ENCODE assay signal across 1 cellular context in the genomic region with DNA sequence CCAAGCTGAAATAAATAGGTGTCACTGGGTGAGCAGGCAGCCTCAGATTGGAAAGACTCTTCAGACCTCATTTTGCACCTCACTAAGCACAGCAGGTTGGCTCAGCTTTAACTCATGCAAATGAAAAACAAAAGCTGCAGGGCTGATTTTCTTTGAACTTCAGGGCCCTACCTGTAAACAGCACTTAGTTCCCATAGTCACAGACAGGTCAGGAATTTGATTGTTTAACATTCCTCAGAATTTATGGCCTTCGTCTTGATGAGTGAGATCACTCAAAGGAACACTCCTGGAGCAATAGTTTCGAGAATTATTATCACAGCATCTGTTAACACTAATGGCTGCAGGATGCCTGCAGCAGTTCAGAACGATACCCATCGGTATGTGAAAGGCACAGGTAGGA.
TF ChIP-seq lines count a peak whose summit lies in the region.

No MANE protein-coding gene starts in this region.

TF ChIP-seq in GM23338, 12 proteins besides CTCF, POLR2A, EP300 and RAD21 (continued from another document):
- TF ChIP-seq, protein P1, sequence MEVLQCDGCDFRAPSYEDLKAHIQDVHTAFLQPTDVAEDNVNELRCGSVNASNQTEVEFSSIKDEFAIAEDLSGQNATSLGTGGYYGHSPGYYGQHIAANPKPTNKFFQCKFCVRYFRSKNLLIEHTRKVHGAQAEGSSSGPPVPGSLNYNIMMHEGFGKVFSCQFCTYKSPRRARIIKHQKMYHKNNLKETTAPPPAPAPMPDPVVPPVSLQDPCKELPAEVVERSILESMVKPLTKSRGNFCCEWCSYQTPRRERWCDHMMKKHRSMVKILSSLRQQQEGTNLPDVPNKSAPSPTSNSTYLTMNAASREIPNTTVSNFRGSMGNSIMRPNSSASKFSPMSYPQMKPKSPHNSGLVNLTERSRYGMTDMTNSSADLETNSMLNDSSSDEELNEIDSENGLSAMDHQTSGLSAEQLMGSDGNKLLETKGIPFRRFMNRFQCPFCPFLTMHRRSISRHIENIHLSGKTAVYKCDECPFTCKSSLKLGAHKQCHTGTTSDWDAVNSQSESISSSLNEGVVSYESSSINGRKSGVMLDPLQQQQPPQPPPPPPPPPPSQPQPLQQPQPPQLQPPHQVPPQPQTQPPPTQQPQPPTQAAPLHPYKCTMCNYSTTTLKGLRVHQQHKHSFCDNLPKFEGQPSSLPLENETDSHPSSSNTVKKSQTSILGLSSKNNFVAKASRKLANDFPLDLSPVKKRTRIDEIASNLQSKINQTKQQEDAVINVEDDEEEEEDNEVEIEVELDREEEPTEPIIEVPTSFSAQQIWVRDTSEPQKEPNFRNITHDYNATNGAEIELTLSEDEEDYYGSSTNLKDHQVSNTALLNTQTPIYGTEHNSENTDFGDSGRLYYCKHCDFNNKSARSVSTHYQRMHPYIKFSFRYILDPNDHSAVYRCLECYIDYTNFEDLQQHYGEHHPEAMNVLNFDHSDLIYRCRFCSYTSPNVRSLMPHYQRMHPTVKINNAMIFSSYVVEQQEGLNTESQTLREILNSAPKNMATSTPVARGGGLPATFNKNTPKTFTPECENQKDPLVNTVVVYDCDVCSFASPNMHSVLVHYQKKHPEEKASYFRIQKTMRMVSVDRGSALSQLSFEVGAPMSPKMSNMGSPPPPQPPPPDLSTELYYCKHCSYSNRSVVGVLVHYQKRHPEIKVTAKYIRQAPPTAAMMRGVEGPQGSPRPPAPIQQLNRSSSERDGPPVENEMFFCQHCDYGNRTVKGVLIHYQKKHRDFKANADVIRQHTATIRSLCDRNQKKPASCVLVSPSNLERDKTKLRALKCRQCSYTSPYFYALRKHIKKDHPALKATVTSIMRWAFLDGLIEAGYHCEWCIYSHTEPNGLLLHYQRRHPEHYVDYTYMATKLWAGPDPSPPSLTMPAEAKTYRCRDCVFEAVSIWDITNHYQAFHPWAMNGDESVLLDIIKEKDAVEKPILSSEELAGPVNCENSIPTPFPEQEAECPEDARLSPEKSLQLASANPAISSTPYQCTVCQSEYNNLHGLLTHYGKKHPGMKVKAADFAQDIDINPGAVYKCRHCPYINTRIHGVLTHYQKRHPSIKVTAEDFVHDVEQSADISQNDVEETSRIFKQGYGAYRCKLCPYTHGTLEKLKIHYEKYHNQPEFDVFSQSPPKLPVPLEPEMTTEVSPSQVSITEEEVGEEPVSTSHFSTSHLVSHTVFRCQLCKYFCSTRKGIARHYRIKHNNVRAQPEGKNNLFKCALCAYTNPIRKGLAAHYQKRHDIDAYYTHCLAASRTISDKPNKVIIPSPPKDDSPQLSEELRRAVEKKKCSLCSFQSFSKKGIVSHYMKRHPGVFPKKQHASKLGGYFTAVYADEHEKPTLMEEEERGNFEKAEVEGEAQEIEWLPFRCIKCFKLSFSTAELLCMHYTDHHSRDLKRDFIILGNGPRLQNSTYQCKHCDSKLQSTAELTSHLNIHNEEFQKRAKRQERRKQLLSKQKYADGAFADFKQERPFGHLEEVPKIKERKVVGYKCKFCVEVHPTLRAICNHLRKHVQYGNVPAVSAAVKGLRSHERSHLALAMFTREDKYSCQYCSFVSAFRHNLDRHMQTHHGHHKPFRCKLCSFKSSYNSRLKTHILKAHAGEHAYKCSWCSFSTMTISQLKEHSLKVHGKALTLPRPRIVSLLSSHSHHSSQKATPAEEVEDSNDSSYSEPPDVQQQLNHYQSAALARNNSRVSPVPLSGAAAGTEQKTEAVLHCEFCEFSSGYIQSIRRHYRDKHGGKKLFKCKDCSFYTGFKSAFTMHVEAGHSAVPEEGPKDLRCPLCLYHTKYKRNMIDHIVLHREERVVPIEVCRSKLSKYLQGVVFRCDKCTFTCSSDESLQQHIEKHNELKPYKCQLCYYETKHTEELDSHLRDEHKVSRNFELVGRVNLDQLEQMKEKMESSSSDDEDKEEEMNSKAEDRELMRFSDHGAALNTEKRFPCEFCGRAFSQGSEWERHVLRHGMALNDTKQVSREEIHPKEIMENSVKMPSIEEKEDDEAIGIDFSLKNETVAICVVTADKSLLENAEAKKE (CRISPR knock-in tag; IDR thresholded peaks at IDR 0.05), result no peak
- TF ChIP-seq NANOG (IDR thresholded peaks at IDR 0.05; ENCODE audit: borderline replicate concordance), result peak; percentile 87
- TF ChIP-seq, protein P2, sequence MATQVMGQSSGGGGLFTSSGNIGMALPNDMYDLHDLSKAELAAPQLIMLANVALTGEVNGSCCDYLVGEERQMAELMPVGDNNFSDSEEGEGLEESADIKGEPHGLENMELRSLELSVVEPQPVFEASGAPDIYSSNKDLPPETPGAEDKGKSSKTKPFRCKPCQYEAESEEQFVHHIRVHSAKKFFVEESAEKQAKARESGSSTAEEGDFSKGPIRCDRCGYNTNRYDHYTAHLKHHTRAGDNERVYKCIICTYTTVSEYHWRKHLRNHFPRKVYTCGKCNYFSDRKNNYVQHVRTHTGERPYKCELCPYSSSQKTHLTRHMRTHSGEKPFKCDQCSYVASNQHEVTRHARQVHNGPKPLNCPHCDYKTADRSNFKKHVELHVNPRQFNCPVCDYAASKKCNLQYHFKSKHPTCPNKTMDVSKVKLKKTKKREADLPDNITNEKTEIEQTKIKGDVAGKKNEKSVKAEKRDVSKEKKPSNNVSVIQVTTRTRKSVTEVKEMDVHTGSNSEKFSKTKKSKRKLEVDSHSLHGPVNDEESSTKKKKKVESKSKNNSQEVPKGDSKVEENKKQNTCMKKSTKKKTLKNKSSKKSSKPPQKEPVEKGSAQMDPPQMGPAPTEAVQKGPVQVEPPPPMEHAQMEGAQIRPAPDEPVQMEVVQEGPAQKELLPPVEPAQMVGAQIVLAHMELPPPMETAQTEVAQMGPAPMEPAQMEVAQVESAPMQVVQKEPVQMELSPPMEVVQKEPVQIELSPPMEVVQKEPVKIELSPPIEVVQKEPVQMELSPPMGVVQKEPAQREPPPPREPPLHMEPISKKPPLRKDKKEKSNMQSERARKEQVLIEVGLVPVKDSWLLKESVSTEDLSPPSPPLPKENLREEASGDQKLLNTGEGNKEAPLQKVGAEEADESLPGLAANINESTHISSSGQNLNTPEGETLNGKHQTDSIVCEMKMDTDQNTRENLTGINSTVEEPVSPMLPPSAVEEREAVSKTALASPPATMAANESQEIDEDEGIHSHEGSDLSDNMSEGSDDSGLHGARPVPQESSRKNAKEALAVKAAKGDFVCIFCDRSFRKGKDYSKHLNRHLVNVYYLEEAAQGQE (IDR thresholded peaks at IDR 0.05; ENCODE audit: unreplicated experiment), result no peak
- no peak for TF ChIP-seq JUNB (IDR thresholded peaks at IDR 0.05; ENCODE audit: unreplicated experiment)
- no peak for TF ChIP-seq ZNF114 (CRISPR knock-in tag; IDR thresholded peaks at IDR 0.05)
- TF ChIP-seq STAT1 (IDR thresholded peaks at IDR 0.05; ENCODE audit: unreplicated experiment), result no peak
- TF ChIP-seq POLR2AphosphoS5 (IDR thresholded peaks at IDR 0.05; ENCODE audit: low read depth), result 0 out of 2 replicates have a peak, but pooled peaks have one; percentile 24
- TF ChIP-seq EZH2 (IDR thresholded peaks at IDR 0.05; ENCODE audit: low read depth, unreplicated experiment), result no peak
- TF ChIP-seq CREB1 (CRISPR knock-in tag; IDR thresholded peaks at IDR 0.05; ENCODE audit: low read depth), result 0 out of 2 replicates have a peak, but pooled peaks have one; percentile 56
